Comparison of ENCODE assay signal across 17 cellular contexts in genomic region chr14:35999264-35999663, GRCh38.
DNase-seq lines count a peak whose midpoint lies in the region; ATAC-seq and TF ChIP-seq lines count a peak whose summit lies in the region.
"Had no signal": no experiment of that assay in that cellular context is flagged by ENCODE, and none has a peak within 500 bp of the region (broad histone marks: within the 10 kb centered on the region; RNA-seq: fewer than 3 reads in every experiment).

No MANE protein-coding gene starts in this region.

- no peaks in the 10 kb centered on the region for H3K9me2 ChIP-seq in PC-3 (replicated peaks; ENCODE audit: low read length)

- peaks cover 3% of the 10 kb centered on the region for H3K27me3 Mint-ChIP-seq in neural progenitor cell (ENCODE audit: insufficient read depth, low read depth)

- H3K9me3 ChIP-seq in neural progenitor cell (ENCODE audit: low read depth) (no peaks in the 10 kb centered on the region), PC-3 (ENCODE audit: low read length) (no peaks in the 10 kb centered on the region)
- H3K9me3 ChIP-seq: BLaER1 had no signal

- no peaks in the 10 kb centered on the region for H3K9me3 Mint-ChIP-seq in neural progenitor cell
- H3K9me3 Mint-ChIP-seq: CD4-positive, alpha-beta T cell had no signal

- H3K27me3 ChIP-seq in neural progenitor cell (no peaks in the 10 kb centered on the region), PC-3 (ENCODE audit: low read length) (peaks cover 87% of the 10 kb centered on the region)
- H3K27me3 ChIP-seq: BLaER1 had no signal

- H3K9ac ChIP-seq in neural progenitor cell (no peak overlapping the region), PC-3 (ENCODE audit: low read length) (no peak overlapping the region)
- H3K9ac ChIP-seq: BLaER1 had no signal

- H3K4me1 Mint-ChIP-seq in neural progenitor cell = peaks cover 17% of the 10 kb centered on the region

- CTCF ChIA-PET in PC-3 (lab: Charles Lee) = no interaction called here

- H4K20me1 ChIP-seq in neural progenitor cell (ENCODE audit: low read depth) (no peaks in the 10 kb centered on the region), PC-3 (ENCODE audit: low read length) (no peaks in the 10 kb centered on the region)
- H4K20me1 ChIP-seq: BLaER1 had no signal

- H3K36me3 Mint-ChIP-seq in neural progenitor cell = no peaks in the 10 kb centered on the region

- H3K4me1 ChIP-seq in neural progenitor cell (peaks cover 37% of the 10 kb centered on the region), PC-3 (ENCODE audit: insufficient read depth, low read length) (no peaks in the 10 kb centered on the region)
- H3K4me1 ChIP-seq: BLaER1 had no signal

- POLR2A ChIA-PET in PC-3 (lab: Charles Lee; ENCODE audit: unreplicated experiment) = no interaction called here

- no peak overlapping the region for H2AFZ ChIP-seq in neural progenitor cell (replicated peaks)
- no peak overlapping the region for H2AFZ ChIP-seq in PC-3 (ENCODE audit: low read length)

- intact Hi-C loops in PC-3 (cut with micrococcal nuclease) = no loop called here

- H3K27ac Mint-ChIP-seq in neural progenitor cell = no peak overlapping the region
- H3K27ac Mint-ChIP-seq: CD4-positive, alpha-beta T cell had no signal

- peak overlapping the region; percentile 29 for H3K4me2 ChIP-seq in neural progenitor cell
- no peak overlapping the region for H3K4me2 ChIP-seq in PC-3 (ENCODE audit: low read length)
- H3K4me2 ChIP-seq: BLaER1 had no signal

- H3F3A ChIP-seq in neural progenitor cell (ENCODE audit: low read depth) = peaks cover 7% of the 10 kb centered on the region
- H3F3A ChIP-seq in PC-3 (ENCODE audit: low read length, unreplicated experiment) = no peaks in the 10 kb centered on the region

- no peak for TF ChIP-seq CTCF in neural progenitor cell (IDR thresholded peaks at IDR 0.05)
- no peak for TF ChIP-seq CTCF in PC-3 (conservative IDR thresholded peaks at IDR 0.05; ENCODE audit: low read depth, low read length)

- DNase-seq in Ammon's horn (ENCODE audit: low spot score) (peak; percentile 32), NCI-H1436 treated with DMSO at 0.1 percent for 48 hours (lab: John Stamatoyannopoulos, UW) (peak; percentile 28), caudate nucleus (lab: John Stamatoyannopoulos, UW) (no peak), neural progenitor cell (ENCODE audit: low spot score) (no peak), NCI-H187 treated with DMSO at 0.1 percent for 48 hours (lab: John Stamatoyannopoulos, UW) (no peak), globus pallidus (ENCODE audit: low spot score) (no peak), PC-3 (no peak)
- DNase-seq: CD4-positive, alpha-beta T cell; COR-L47; GOT3; IMR-90; MV-4-11; NCI-H1105 treated with DMSO at 0.1 percent for 48 hours; NCI-H1694 treated with DMSO at 0.1 percent for 48 hours; Right ventricle myocardium superior had no signal

- ATAC-seq in PC-3 = no peak
- ATAC-seq: HCT116 had no signal

- no TSS peak for BruUV-seq in PC-3 (replicated peaks; lab: Mats Ljungman, UMichigan)

- no peaks in the 10 kb centered on the region for H3K79me2 ChIP-seq in neural progenitor cell (ENCODE audit: low read depth)
- H3K79me2 ChIP-seq in PC-3 (ENCODE audit: low read length) = no peaks in the 10 kb centered on the region

- H3K27ac ChIP-seq in caudate nucleus (ENCODE audit: low read depth, low read length) (peak overlapping the region; percentile 8), neural progenitor cell (no peak overlapping the region), PC-3 (ENCODE audit: low read length) (no peak overlapping the region)
- H3K27ac ChIP-seq: BLaER1 had no signal

- H3K4me3 ChIP-seq in neural progenitor cell (no peak overlapping the region), PC-3 (ENCODE audit: low read length) (no peak overlapping the region)
- H3K4me3 ChIP-seq: BLaER1 had no signal

- H3K36me3 ChIP-seq in neural progenitor cell (no peaks in the 10 kb centered on the region), PC-3 (ENCODE audit: low read depth, low read length) (no peaks in the 10 kb centered on the region)
- H3K36me3 ChIP-seq: BLaER1 had no signal

- no peak overlapping the region for H3K4me3 Mint-ChIP-seq in neural progenitor cell
- H3K4me3 Mint-ChIP-seq: CD4-positive, alpha-beta T cell had no signal

Comparison
In these comparisons a context has a peak if more than half of its experiments do, and no peak if none do; other contexts are left out.
1. DNase-seq: peak in Ammon's horn (single experiment) and NCI-H1436 treated with DMSO at 0.1 percent for 48 hours (single experiment); none in caudate nucleus (0 of 61), neural progenitor cell (single experiment), NCI-H187 treated with DMSO at 0.1 percent for 48 hours (single experiment), globus pallidus (single experiment) and PC-3 (single experiment).